ENCODE assay signal across 16 cellular contexts in the genomic region with DNA sequence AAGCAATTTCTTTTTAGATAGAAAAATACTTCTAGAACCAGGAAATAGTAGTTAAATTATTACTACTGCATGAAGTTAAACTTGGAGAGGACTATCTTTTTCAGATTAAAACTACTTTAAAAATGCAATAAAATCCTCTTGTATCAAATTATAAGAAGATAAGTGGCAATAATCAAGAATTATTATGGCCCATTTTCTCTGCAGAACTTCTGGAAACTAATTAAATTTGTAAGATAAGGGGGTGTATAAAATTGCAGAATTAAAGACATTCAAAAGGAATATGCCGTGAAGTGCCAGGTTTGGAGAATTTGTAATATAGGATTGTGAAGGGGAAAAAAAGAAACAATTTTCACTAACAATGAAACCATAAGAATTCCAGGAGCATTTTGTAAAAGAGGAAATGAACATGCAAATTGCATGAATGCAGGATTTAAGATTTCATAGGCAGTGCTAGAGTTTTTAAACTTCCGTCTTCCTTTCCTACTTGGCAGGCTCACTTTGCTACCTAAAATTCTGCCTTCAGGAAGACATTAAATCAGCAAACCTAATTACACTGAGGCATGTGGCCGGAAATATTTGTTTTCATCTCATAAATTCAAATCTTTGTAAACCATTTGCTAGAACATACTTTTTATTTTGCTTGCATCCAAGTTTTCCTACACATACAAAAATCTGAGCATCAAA.
DNase-seq lines count a peak whose midpoint lies in the region; FAIRE-seq and TF ChIP-seq lines count a peak whose summit lies in the region.
"Had no signal": no experiment of that assay in that cellular context is flagged by ENCODE, and none has a peak within 500 bp of the region (broad histone marks: within the 10 kb centered on the region; RNA-seq: fewer than 3 reads in every experiment).

No MANE protein-coding gene starts in this region.

- peaks cover 61% of the 10 kb centered on the region for H3K4me1 Mint-ChIP-seq in nephron
- H3K4me1 Mint-ChIP-seq: CD8-positive, alpha-beta memory T cell had no signal

- H3K4me1 ChIP-seq in BE2C (peaks cover 15% of the 10 kb centered on the region), adipocyte (ENCODE audit: control insufficient read depth, insufficient read depth, low read length) (peaks cover 63% of the 10 kb centered on the region)
- H3K4me1 ChIP-seq: Caco-2 had no signal

- H3K4me3 ChIP-seq in BE2C (ENCODE audit: low read depth, low read length): peak overlapping the region; percentile 23
- peak overlapping the region; percentile 7 for H3K4me3 ChIP-seq in adipocyte (ENCODE audit: low read length)
- H3K4me3 ChIP-seq in dorsolateral prefrontal cortex: no peak overlapping the region

- H3K27me3 ChIP-seq in BE2C: no peaks in the 10 kb centered on the region
- no peaks in the 10 kb centered on the region for H3K27me3 ChIP-seq in adipocyte (replicated peaks; ENCODE audit: control insufficient read depth, insufficient read depth, low read length)
- H3K27me3 ChIP-seq in dorsolateral prefrontal cortex: no peaks in the 10 kb centered on the region

- intact Hi-C loops in dorsolateral prefrontal cortex (cut with DNase I): no loop called here

- H3K27ac ChIP-seq in dorsolateral prefrontal cortex: peak overlapping the region in 3 of 59 donors; percentile 26 to 66 (median 33)

- peak overlapping the region in 1 of 3 experiments; percentile 4 for H3K4me3 Mint-ChIP-seq in nephron
- H3K4me3 Mint-ChIP-seq: CD8-positive, alpha-beta memory T cell; HFFc6 had no signal

- no peak for DNase-seq in BE2C
- DNase-seq in adipocyte (ENCODE audit: low read depth): no peak
- DNase-seq in NCI-H1436 (lab: John Stamatoyannopoulos, UW): no peak
- DNase-seq in dorsolateral prefrontal cortex: no peak
- DNase-seq in putamen (ENCODE audit: low spot score): no peak
- DNase-seq: Caco-2; CD8-positive, alpha-beta memory T cell; DND-41; GDM1; HCEC 1CT; HFFc6 had no signal

- peak overlapping the region; percentile 27 for H3K9ac ChIP-seq in adipocyte (ENCODE audit: low read length)

- peak overlapping the region; percentile 83 to 89 (median 84) for H3K27ac Mint-ChIP-seq in nephron
- H3K27ac Mint-ChIP-seq: CD8-positive, alpha-beta memory T cell; HFFc6 had no signal

- peak; percentile 62 for FAIRE-seq in endometrium (lab: Jason Lieb, UNC)
- FAIRE-seq: A204.1, GM12892, GM19239 had no signal

- H3K9me3 Mint-ChIP-seq in nephron: peaks cover 19% of the 10 kb centered on the region
- H3K9me3 Mint-ChIP-seq: HFFc6 had no signal

- TF ChIP-seq CTCF in BE2C (IDR thresholded peaks at IDR 0.05; ENCODE audit: low read depth, low read length): no peak
- TF ChIP-seq CTCF in nephron (IDR thresholded peaks at IDR 0.05; ENCODE audit: unreplicated experiment in 3 of 3): no peak
- no peak for TF ChIP-seq CTCF in dorsolateral prefrontal cortex (IDR thresholded peaks at IDR 0.05 in 54 of 56, conservative IDR thresholded peaks at IDR 0.05 in 2 of 56; ENCODE audit: low read depth in 1 of 56, partially characterized antibody in 56 of 56)

- peaks cover 15% of the 10 kb centered on the region for H3K36me3 Mint-ChIP-seq in nephron (ENCODE audit: low read depth)
- H3K36me3 Mint-ChIP-seq: CD8-positive, alpha-beta memory T cell had no signal

- H3K36me3 ChIP-seq in BE2C (no peaks in the 10 kb centered on the region), adipocyte (ENCODE audit: control insufficient read depth, insufficient read depth, low read length, severe bottlenecking) (no peaks in the 10 kb centered on the region)

- H3K9me3 ChIP-seq in BE2C (no peaks in the 10 kb centered on the region), adipocyte (ENCODE audit: control insufficient read depth, low read length) (no peaks in the 10 kb centered on the region)
- H3K9me3 ChIP-seq: Caco-2 had no signal

- no peaks in the 10 kb centered on the region for H3K27me3 Mint-ChIP-seq in nephron (ENCODE audit: low read depth)
- H3K27me3 Mint-ChIP-seq: CD8-positive, alpha-beta memory T cell had no signal

Comparison
In these comparisons a context has a peak if more than half of its experiments do, and no peak if none do; other contexts are left out.
1. H3K4me3 ChIP-seq: peak in BE2C (single experiment) and adipocyte (single experiment); none in dorsolateral prefrontal cortex (0 of 59).